20 cellular contexts compared by ENCODE assay signal in the genomic region with DNA sequence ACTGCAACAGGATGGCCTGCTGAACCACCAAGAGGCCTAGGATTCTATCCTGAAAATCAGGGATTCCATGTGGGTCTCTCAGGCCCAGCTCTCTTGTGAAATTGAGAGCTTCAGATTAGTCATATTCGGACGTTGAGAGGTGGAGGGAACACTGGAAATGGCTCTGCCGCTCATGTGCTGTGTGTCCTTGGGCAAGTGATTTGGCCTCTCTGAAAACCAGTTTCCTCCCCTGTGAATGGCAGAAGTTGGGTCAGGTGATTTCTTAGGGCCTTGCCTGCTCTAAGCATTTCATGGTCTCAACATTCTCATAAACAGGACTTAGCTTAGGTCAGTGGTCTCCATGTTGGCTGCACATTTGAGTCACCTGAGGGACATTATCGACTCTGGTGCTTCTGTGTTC.
"Had no signal": no experiment of that assay in that cellular context is flagged by ENCODE, and none has a peak within 500 bp of the region (broad histone marks: within the 10 kb centered on the region; RNA-seq: fewer than 3 reads in every experiment).

No MANE protein-coding gene starts in this region.

- H3K9me3 ChIP-seq: colonic mucosa, lower lobe of right lung had no signal

- H3K4me2 ChIP-seq: hepatocyte had no signal

- ATAC-seq: foreskin keratinocyte, gastroesophageal sphincter, heart left ventricle, left lung, left ventricle myocardium superior, lower lobe of right lung had no signal

- DNase-seq: colonic mucosa; cortex of kidney; effector CD4-positive, alpha-beta T cell; effector memory CD4-positive, alpha-beta T cell; foreskin keratinocyte; heart left ventricle; hypothalamus; immature natural killer cell; islet precursor cell; kidney; kidney glomerular epithelial cell; left lung; left ventricle myocardium superior; lower lobe of right lung; mesendoderm; midbrain had no signal

- H3K27ac Mint-ChIP-seq: dendritic cell treated with granulocyte-macrophage colony-stimulating factor and Interleukin-4, amounts not matched to agents 40 ng/mL and 50 ng/mL, for 4 days; immature natural killer cell had no signal

- H3K27me3 ChIP-seq: colonic mucosa, esophagus muscularis mucosa, foreskin keratinocyte, gastroesophageal sphincter, heart left ventricle, hepatocyte had no signal

- H3K4me3 Mint-ChIP-seq: dendritic cell treated with granulocyte-macrophage colony-stimulating factor and Interleukin-4, amounts not matched to agents 40 ng/mL and 50 ng/mL, for 4 days; immature natural killer cell had no signal

- H3K27ac ChIP-seq: colonic mucosa, esophagus muscularis mucosa, foreskin keratinocyte, gastroesophageal sphincter, heart left ventricle, hepatocyte, left lung, lower lobe of right lung had no signal

- H3K4me3 ChIP-seq: colonic mucosa, esophagus muscularis mucosa, gastroesophageal sphincter, heart left ventricle, hepatocyte, left lung, lower lobe of right lung had no signal

- H3K79me2 ChIP-seq: hepatocyte had no signal

- H2AFZ ChIP-seq: hepatocyte had no signal

- H3K36me3 ChIP-seq: colonic mucosa, esophagus muscularis mucosa, gastroesophageal sphincter, heart left ventricle, left lung, lower lobe of right lung had no signal

- H3K4me1 Mint-ChIP-seq: immature natural killer cell had no signal

- H3K9me3 Mint-ChIP-seq: dendritic cell treated with granulocyte-macrophage colony-stimulating factor and Interleukin-4, amounts not matched to agents 40 ng/mL and 50 ng/mL, for 4 days had no signal

- H3K36me3 Mint-ChIP-seq: immature natural killer cell had no signal

- H3K4me1 ChIP-seq: colonic mucosa, esophagus muscularis mucosa, foreskin keratinocyte, gastroesophageal sphincter, heart left ventricle, left lung, lower lobe of right lung had no signal
